Comparison of ENCODE assay signal across 22 cellular contexts in the genomic region with DNA sequence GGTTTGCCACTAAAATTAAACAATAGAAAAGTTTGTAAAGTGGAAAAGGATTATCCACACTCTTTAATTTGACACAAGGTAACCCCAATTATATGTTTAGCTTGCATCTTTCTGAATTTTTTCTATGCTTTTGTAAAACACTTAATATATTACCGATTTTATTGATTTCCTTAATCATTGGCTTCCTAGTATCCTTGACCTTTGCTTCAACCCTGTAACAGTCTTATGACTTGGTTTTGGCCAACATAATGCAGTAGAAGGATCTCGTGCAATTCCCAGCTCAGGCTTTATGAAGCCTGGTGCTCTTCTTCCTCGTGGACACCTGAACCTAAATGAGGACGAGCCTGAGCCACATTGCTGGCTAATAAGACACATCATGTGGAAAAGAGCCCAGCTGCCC. TPM values are rescaled to one million over a fixed set of nuclear protein-coding genes. Genes with fewer than 3 reads are reported as not detected.
DNase-seq lines count a peak whose midpoint lies in the region; ATAC-seq, FAIRE-seq and TF ChIP-seq lines count a peak whose summit lies in the region.
"Had no signal": no experiment of that assay in that cellular context is flagged by ENCODE, and none has a peak within 500 bp of the region (broad histone marks: within the 10 kb centered on the region; RNA-seq: fewer than 3 reads in every experiment).

No MANE protein-coding gene starts in this region.

- peak overlapping the region; percentile 14 for H3K4me3 Mint-ChIP-seq in progenitor cell of endocrine pancreas (ENCODE audit: low read depth)
- H3K4me3 Mint-ChIP-seq in natural killer cell, result no peak overlapping the region
- H3K4me3 Mint-ChIP-seq: B cell; CD4-positive, alpha-beta T cell; CD8-positive, alpha-beta T cell had no signal

- H3K4me3 ChIP-seq in HepG2 (replicated peaks in 1 of 3; ENCODE audit: insufficient read depth in 1 of 3, low read depth in 2 of 3, low read length in 3 of 3) (no peak overlapping the region), right lobe of liver (no peak overlapping the region)
- H3K4me3 ChIP-seq: A549; BLaER1 treated with 17β-estradiol and CSF1 and Interleukin-3, amounts not matched to agents 10 nM and 100 nM had no signal

- H3K9me3 ChIP-seq in HepG2 (ENCODE audit: low read length) (no peaks in the 10 kb centered on the region), right lobe of liver (no peaks in the 10 kb centered on the region)
- H3K9me3 ChIP-seq: A549, Caco-2 had no signal

- H4K20me1 ChIP-seq in HepG2 (ENCODE audit: insufficient read depth, low read length), result no peaks in the 10 kb centered on the region
- H4K20me1 ChIP-seq: BLaER1 treated with 17β-estradiol and CSF1 and Interleukin-3, amounts not matched to agents 10 nM and 100 nM had no signal

- no peak for FAIRE-seq in HepG2 (lab: Jason Lieb, UNC)
- FAIRE-seq: A549, D721Med, G401.6, GM12891, GM19239 had no signal

- H3K36me3 Mint-ChIP-seq in progenitor cell of endocrine pancreas (ENCODE audit: insufficient read depth), result peaks cover 1% of the 10 kb centered on the region
- H3K36me3 Mint-ChIP-seq in natural killer cell, result no peaks in the 10 kb centered on the region
- H3K36me3 Mint-ChIP-seq: CD8-positive, alpha-beta T cell had no signal

- no peak overlapping the region for H3K4me2 ChIP-seq in HepG2 (ENCODE audit: low read depth, low read length)
- H3K4me2 ChIP-seq: A549; BLaER1 treated with 17β-estradiol and CSF1 and Interleukin-3, amounts not matched to agents 10 nM and 100 nM had no signal

- H3K27ac Mint-ChIP-seq in progenitor cell of endocrine pancreas (peak overlapping the region; percentile 62), natural killer cell (no peak overlapping the region)
- H3K27ac Mint-ChIP-seq: B cell; CD4-positive, alpha-beta T cell; CD8-positive, alpha-beta T cell had no signal

- H2AFZ ChIP-seq in HepG2 (ENCODE audit: low read length), result no peak overlapping the region

- H3K79me2 ChIP-seq in HepG2 (ENCODE audit: insufficient read depth, low read length), result no peaks in the 10 kb centered on the region

- POLR2A ChIA-PET in HepG2 (lab: Yijun Ruan, JAX), result interaction anchor here (1.2 kb wide), 1 partner anchor 23 kb away, joined by 6 read pairs; a partner anchor contains a TSS

- no peak overlapping the region for H3K9ac ChIP-seq in HepG2 (ENCODE audit: insufficient read depth, low read depth, low read length)
- H3K9ac ChIP-seq: BLaER1 treated with 17β-estradiol and CSF1 and Interleukin-3, amounts not matched to agents 10 nM and 100 nM had no signal

- H3K4me1 Mint-ChIP-seq in progenitor cell of endocrine pancreas (ENCODE audit: low read depth), result peaks cover 12% of the 10 kb centered on the region
- peaks cover 0 to 12% of the 10 kb centered on the region in 2 donors for H3K4me1 Mint-ChIP-seq in natural killer cell
- H3K4me1 Mint-ChIP-seq: B cell had no signal

- peaks cover 32% of the 10 kb centered on the region for H3K4me1 ChIP-seq in HepG2 (ENCODE audit: insufficient read depth, low read length)
- H3K4me1 ChIP-seq in right lobe of liver, result no peaks in the 10 kb centered on the region
- H3K4me1 ChIP-seq: A549; BLaER1 treated with 17β-estradiol and CSF1 and Interleukin-3, amounts not matched to agents 10 nM and 100 nM; Caco-2 had no signal

- in situ Hi-C loops in HepG2 (cut with HindIII; ENCODE audit: extremely low pct_ligation_motif_present, low pct_unique_long_range_greater_than_20kb), result no loop called here

- ATAC-seq in HepG2, result no peak
- ATAC-seq in right lobe of liver, result no peak
- no peak for ATAC-seq in natural killer cell
- ATAC-seq: A549; CD8-positive, alpha-beta T cell had no signal

- H3K9me3 Mint-ChIP-seq in progenitor cell of endocrine pancreas (ENCODE audit: low read depth) (peaks cover 25% of the 10 kb centered on the region), natural killer cell (no peaks in the 10 kb centered on the region)

- H3K27me3 Mint-ChIP-seq in progenitor cell of endocrine pancreas (no peaks in the 10 kb centered on the region), natural killer cell (ENCODE audit: low read depth in 2 of 2) (peaks cover 0 to 3% of the 10 kb centered on the region in 2 donors)
- H3K27me3 Mint-ChIP-seq: CD4-positive, alpha-beta T cell had no signal

- no peak for TF ChIP-seq CTCF in HepG2 (CRISPR knock-in tag; IDR thresholded peaks at IDR 0.05)
- no peak for TF ChIP-seq CTCF in right lobe of liver (IDR thresholded peaks at IDR 0.05)
- TF ChIP-seq CTCF in progenitor cell of endocrine pancreas (IDR thresholded peaks at IDR 0.05; ENCODE audit: unreplicated experiment), result no peak
- no peak for TF ChIP-seq CTCF in natural killer cell (IDR thresholded peaks at IDR 0.05)

- H3K27me3 ChIP-seq in HepG2 (ENCODE audit: control insufficient read depth in 1 of 2, insufficient read depth in 2 of 2, low read length in 2 of 2) (peaks cover 0 to 6% of the 10 kb centered on the region in 2 experiments; a peak in 1 of 5 replicates), right lobe of liver (no peaks in the 10 kb centered on the region)
- H3K27me3 ChIP-seq: BLaER1 treated with 17β-estradiol and CSF1 and Interleukin-3, amounts not matched to agents 10 nM and 100 nM had no signal

- no TSS peak for BruUV-seq in HepG2 (replicated peaks; lab: Mats Ljungman, UMichigan)

- no peak for TF ChIP-seq RAD21 in HepG2 (CRISPR knock-in tag; IDR thresholded peaks at IDR 0.05)

- TF ChIP-seq POLR2A in HepG2 (IDR thresholded peaks at IDR 0.05; ENCODE audit: insufficient read depth in 1 of 2, low read depth in 2 of 2, low read length in 2 of 2) (no peak), right lobe of liver (IDR thresholded peaks at IDR 0.05) (no peak)

- TF ChIP-seq EP300 in HepG2 (IDR thresholded peaks at IDR 0.05; ENCODE audit: low read depth in 2 of 2, low read length in 2 of 2) (no peak), HepG2 (CRISPR knock-in tag; IDR thresholded peaks at IDR 0.05; ENCODE audit: borderline replicate concordance) (no peak)

- H3K36me3 ChIP-seq in HepG2 (replicated peaks in 1 of 2; ENCODE audit: control insufficient read depth in 1 of 2, insufficient read depth in 2 of 2, low read length in 2 of 2) (no peaks in the 10 kb centered on the region), right lobe of liver (no peaks in the 10 kb centered on the region)

- H3K27ac ChIP-seq in HepG2 (ENCODE audit: extremely low read length, insufficient read depth, low read length) (no peak overlapping the region), right lobe of liver (no peak overlapping the region)
- H3K27ac ChIP-seq: 22Rv1; A549; BLaER1 treated with 17β-estradiol and CSF1 and Interleukin-3, amounts not matched to agents 10 nM and 100 nM; C4-2B had no signal

- CTCF ChIA-PET in HepG2 (lab: Yijun Ruan, JAX; ENCODE audit: low intra/inter-chr PET ratio, low total read pairs), result no interaction called here

- intact Hi-C loops in HepG2 (cut with micrococcal nuclease; ENCODE audit: unreplicated experiment) (no loop called here), right lobe of liver (cut with DNase I) (no loop called here), natural killer cell (cut with micrococcal nuclease) (no loop called here)

- whole genome bisulfite sequencing in HepG2 (ENCODE audit: low lambda C conversion rate), result 2% methylated on average over 4 of the region's 4 CpGs
- 56% methylated on average over 4 of the region's 4 CpGs for WGBS in right lobe of liver (ENCODE audit: insufficient coverage, low coverage, low lambda C conversion rate, missing lambda C conversion rate)

- DNase-seq in HepG2 (ENCODE audit: low spot score), result no peak
- DNase-seq in right lobe of liver, result no peak
- DNase-seq in progenitor cell of endocrine pancreas (ENCODE audit: low spot score, unreplicated experiment), result no peak
- DNase-seq in natural killer cell, result no peak
- DNase-seq: AML-193; Caco-2; Calu3; CD4-positive, alpha-beta T cell; CD8-positive, alpha-beta T cell; DMS79 treated with DMSO at 0.1 percent for 48 hours; GF-D8 had no signal

RNA-seq across cellular contexts. Expression of a gene that starts 23.6 kb away (rescaled TPM):
- total RNA-seq in HepG2 (2016; rRNA removed; fragmentation: Illumina TruSeq; extraction: Trizol) (69.8 and 98.1 TPM in 2 replicates), right lobe of liver (100 to 1,000 TPM in 3 of 6 experiments, 10 to 100 TPM in 3; 16.2 to 126 (median 74.8) TPM), progenitor cell of endocrine pancreas (0.98 TPM in 1 of 2 replicates, not detected in the other), natural killer cell (100 to 1,000 TPM; 132 to 156 (median 149) TPM)
- total RNA-seq in HepG2 (2016; cell fraction: cytosol; rRNA removed; fragmentation: Illumina TruSeq; extraction: Trizol; ENCODE audit: low read depth), result 36.5 and 43.9 TPM in 2 replicates
- 66.3 and 96.5 TPM in 2 replicates for total RNA-seq in HepG2 (2016; cell fraction: insoluble cytoplasmic fraction; rRNA removed; fragmentation: Illumina TruSeq; extraction: Trizol)
- total RNA-seq in HepG2 (2016; cell fraction: membrane; rRNA removed; fragmentation: Illumina TruSeq; extraction: Trizol), result 53.9 and 61.1 TPM in 2 replicates
- total RNA-seq in HepG2 (2016; cell fraction: nucleus; rRNA removed; fragmentation: Illumina TruSeq; extraction: Trizol), result 34.8 and 41.5 TPM in 2 replicates
- polyA plus RNA-seq in HepG2 (2011; rRNA removed), result 51.6 and 56.4 TPM in 2 replicates
- polyA plus RNA-seq in HepG2 (2011; cell fraction: cytosol; rRNA removed), result 46.8 and 70.2 TPM in 2 replicates
- polyA plus RNA-seq in HepG2 (2011; cell fraction: nucleus; rRNA removed), result 26.2 and 34.3 TPM in 2 replicates
- polyA plus RNA-seq in HepG2 (2012), result 33.4 and 36.9 TPM in 2 replicates
- polyA plus RNA-seq in HepG2 (2016; cell fraction: cytosol; fragmentation: Illumina TruSeq; extraction: Trizol; ENCODE audit: low read depth), result 24.9 and 28.4 TPM in 2 replicates
- polyA plus RNA-seq in HepG2 (2016; cell fraction: insoluble cytoplasmic fraction; fragmentation: Illumina TruSeq; extraction: Trizol; ENCODE audit: low read depth), result 78.4 and 81.9 TPM in 2 replicates
- polyA plus RNA-seq in HepG2 (2016; cell fraction: membrane; fragmentation: Illumina TruSeq; extraction: Trizol; ENCODE audit: low read depth), result 37.8 and 40.0 TPM in 2 replicates
- 47.8 and 47.9 TPM in 2 replicates for polyA plus RNA-seq in HepG2 (2016; cell fraction: nucleus; fragmentation: Illumina TruSeq; extraction: Trizol; ENCODE audit: insufficient read depth, low read depth)
- 30.9 and 60.6 TPM in 2 replicates for polyA minus RNA-seq in HepG2 (2011; rRNA and poly(A)+ RNA removed; ENCODE audit: low replicate concordance)
- polyA minus RNA-seq in HepG2 (2011; cell fraction: cytosol; rRNA and poly(A)+ RNA removed), result 16.6 and 25.4 TPM in 2 replicates
- 34.2 and 48.7 TPM in 2 replicates for polyA minus RNA-seq in HepG2 (2011; cell fraction: nucleus; rRNA and poly(A)+ RNA removed)

RNA-seq across cellular contexts. Expression of a gene that starts 31.0 kb away (rescaled TPM):
- not detected in 2 replicates for total RNA-seq in HepG2 (2016; rRNA removed; fragmentation: Illumina TruSeq; extraction: Trizol)
- not detected in 2 replicates for total RNA-seq in HepG2 (2016; cell fraction: cytosol; rRNA removed; fragmentation: Illumina TruSeq; extraction: Trizol; ENCODE audit: low read depth)
- total RNA-seq in HepG2 (2016; cell fraction: insoluble cytoplasmic fraction; rRNA removed; fragmentation: Illumina TruSeq; extraction: Trizol), result not detected in 2 replicates
- total RNA-seq in HepG2 (2016; cell fraction: membrane; rRNA removed; fragmentation: Illumina TruSeq; extraction: Trizol), result not detected in 2 replicates
- not detected in 2 replicates for total RNA-seq in HepG2 (2016; cell fraction: nucleus; rRNA removed; fragmentation: Illumina TruSeq; extraction: Trizol)
- not detected in 2 replicates for polyA plus RNA-seq in HepG2 (2011; rRNA removed)
- not detected in 2 replicates for polyA plus RNA-seq in HepG2 (2011; cell fraction: cytosol; rRNA removed)
- polyA plus RNA-seq in HepG2 (2011; cell fraction: nucleus; rRNA removed), result not detected in 2 replicates
- not detected in 2 replicates for polyA plus RNA-seq in HepG2 (2012)
- not detected in 2 replicates for polyA plus RNA-seq in HepG2 (2016; cell fraction: cytosol; fragmentation: Illumina TruSeq; extraction: Trizol; ENCODE audit: low read depth)
- not detected in 2 replicates for polyA plus RNA-seq in HepG2 (2016; cell fraction: insoluble cytoplasmic fraction; fragmentation: Illumina TruSeq; extraction: Trizol; ENCODE audit: low read depth)
- not detected in 2 replicates for polyA plus RNA-seq in HepG2 (2016; cell fraction: membrane; fragmentation: Illumina TruSeq; extraction: Trizol; ENCODE audit: low read depth)
- not detected in 2 replicates for polyA plus RNA-seq in HepG2 (2016; cell fraction: nucleus; fragmentation: Illumina TruSeq; extraction: Trizol; ENCODE audit: insufficient read depth, low read depth)
- not detected in 2 replicates for polyA minus RNA-seq in HepG2 (2011; rRNA and poly(A)+ RNA removed; ENCODE audit: low replicate concordance)
- not detected in 2 replicates for polyA minus RNA-seq in HepG2 (2011; cell fraction: cytosol; rRNA and poly(A)+ RNA removed)
- polyA minus RNA-seq in HepG2 (2011; cell fraction: nucleus; rRNA and poly(A)+ RNA removed), result not detected in 2 replicates
- under 1 TPM in 3 of 6 experiments, not detected in 3; 0.27 to 0.50 (median 0.35) TPM for total RNA-seq in right lobe of liver
- not detected in 2 replicates for total RNA-seq in progenitor cell of endocrine pancreas
- 1 to 10 TPM; 1.1 to 1.6 (median 1.3) TPM for total RNA-seq in natural killer cell
- total RNA-seq: A172; B cell; Calu3; CD4-positive, alpha-beta T cell; CD8-positive, alpha-beta T cell had no signal
- polyA plus RNA-seq: A549, BJ had no signal

RNA-seq across cellular contexts. Expression of a gene that starts 43.0 kb away (rescaled TPM):
- total RNA-seq in HepG2 (2016; rRNA removed; fragmentation: Illumina TruSeq; extraction: Trizol) (5.2 and 6.6 TPM in 2 replicates), right lobe of liver (10 to 100 TPM in 2 of 6 experiments, 1 to 10 TPM in 4; 3.7 to 19.2 (median 6.5) TPM), progenitor cell of endocrine pancreas (not detected in 2 replicates), natural killer cell (100 to 1,000 TPM in 1 of 3 donors, 10 to 100 TPM in 2; 89.3 to 117 (median 93.8) TPM)
- total RNA-seq in HepG2 (2016; cell fraction: cytosol; rRNA removed; fragmentation: Illumina TruSeq; extraction: Trizol; ENCODE audit: low read depth), result 0.91 and 1.4 TPM in 2 replicates
- total RNA-seq in HepG2 (2016; cell fraction: insoluble cytoplasmic fraction; rRNA removed; fragmentation: Illumina TruSeq; extraction: Trizol), result 4.9 and 5.6 TPM in 2 replicates
- 2.1 and 2.2 TPM in 2 replicates for total RNA-seq in HepG2 (2016; cell fraction: membrane; rRNA removed; fragmentation: Illumina TruSeq; extraction: Trizol)
- total RNA-seq in HepG2 (2016; cell fraction: nucleus; rRNA removed; fragmentation: Illumina TruSeq; extraction: Trizol), result 4.4 and 4.9 TPM in 2 replicates
- 0.34 and 0.85 TPM in 2 replicates for polyA plus RNA-seq in HepG2 (2011; rRNA removed)
- 0.20 and 0.54 TPM in 2 replicates for polyA plus RNA-seq in HepG2 (2011; cell fraction: cytosol; rRNA removed)
- polyA plus RNA-seq in HepG2 (2011; cell fraction: nucleus; rRNA removed), result 0.63 and 1.1 TPM in 2 replicates
- 0.98 and 1.3 TPM in 2 replicates for polyA plus RNA-seq in HepG2 (2012)
- polyA plus RNA-seq in HepG2 (2016; cell fraction: cytosol; fragmentation: Illumina TruSeq; extraction: Trizol; ENCODE audit: low read depth), result 1.5 and 1.8 TPM in 2 replicates
- 5.5 and 7.9 TPM in 2 replicates for polyA plus RNA-seq in HepG2 (2016; cell fraction: insoluble cytoplasmic fraction; fragmentation: Illumina TruSeq; extraction: Trizol; ENCODE audit: low read depth)
- 1.1 and 2.0 TPM in 2 replicates for polyA plus RNA-seq in HepG2 (2016; cell fraction: membrane; fragmentation: Illumina TruSeq; extraction: Trizol; ENCODE audit: low read depth)
- polyA plus RNA-seq in HepG2 (2016; cell fraction: nucleus; fragmentation: Illumina TruSeq; extraction: Trizol; ENCODE audit: insufficient read depth, low read depth), result 2.8 and 3.3 TPM in 2 replicates
- polyA minus RNA-seq in HepG2 (2011; rRNA and poly(A)+ RNA removed; ENCODE audit: low replicate concordance), result 10.0 TPM in 1 of 2 replicates, not detected in the other
- 0.99 TPM in 1 of 2 replicates, not detected in the other for polyA minus RNA-seq in HepG2 (2011; cell fraction: cytosol; rRNA and poly(A)+ RNA removed)
- polyA minus RNA-seq in HepG2 (2011; cell fraction: nucleus; rRNA and poly(A)+ RNA removed), result 0.90 and 2.1 TPM in 2 replicates

RNA-seq across cellular contexts. Expression of a gene that starts 53.1 kb away (rescaled TPM):
- total RNA-seq in HepG2 (2016; rRNA removed; fragmentation: Illumina TruSeq; extraction: Trizol) (0.53 TPM in 1 of 2 replicates, not detected in the other), right lobe of liver (10 to 100 TPM in 2 of 6 experiments, 1 to 10 TPM in 4; 1.8 to 12.8 (median 7.1) TPM), progenitor cell of endocrine pancreas (not detected in 2 replicates), natural killer cell (100 to 1,000 TPM in 2 of 3 donors, 10 to 100 TPM in 1; 54.7 to 113 (median 110) TPM)
- not detected in 2 replicates for total RNA-seq in HepG2 (2016; cell fraction: cytosol; rRNA removed; fragmentation: Illumina TruSeq; extraction: Trizol; ENCODE audit: low read depth)
- 0.39 and 0.45 TPM in 2 replicates for total RNA-seq in HepG2 (2016; cell fraction: insoluble cytoplasmic fraction; rRNA removed; fragmentation: Illumina TruSeq; extraction: Trizol)
- 0.62 TPM in 1 of 2 replicates, not detected in the other for total RNA-seq in HepG2 (2016; cell fraction: membrane; rRNA removed; fragmentation: Illumina TruSeq; extraction: Trizol)
- total RNA-seq in HepG2 (2016; cell fraction: nucleus; rRNA removed; fragmentation: Illumina TruSeq; extraction: Trizol), result not detected in 2 replicates
- polyA plus RNA-seq in HepG2 (2011; rRNA removed), result 0.34 and 0.48 TPM in 2 replicates
- polyA plus RNA-seq in HepG2 (2011; cell fraction: cytosol; rRNA removed), result 0.15 and 0.45 TPM in 2 replicates
- polyA plus RNA-seq in HepG2 (2011; cell fraction: nucleus; rRNA removed), result 0.48 TPM in 1 of 2 replicates, not detected in the other
- 0.55 and 0.89 TPM in 2 replicates for polyA plus RNA-seq in HepG2 (2012)
- polyA plus RNA-seq in HepG2 (2016; cell fraction: cytosol; fragmentation: Illumina TruSeq; extraction: Trizol; ENCODE audit: low read depth), result not detected in 2 replicates
- 0.66 and 0.76 TPM in 2 replicates for polyA plus RNA-seq in HepG2 (2016; cell fraction: insoluble cytoplasmic fraction; fragmentation: Illumina TruSeq; extraction: Trizol; ENCODE audit: low read depth)
- polyA plus RNA-seq in HepG2 (2016; cell fraction: membrane; fragmentation: Illumina TruSeq; extraction: Trizol; ENCODE audit: low read depth), result 0.37 TPM in 1 of 2 replicates, not detected in the other
- not detected in 2 replicates for polyA plus RNA-seq in HepG2 (2016; cell fraction: nucleus; fragmentation: Illumina TruSeq; extraction: Trizol; ENCODE audit: insufficient read depth, low read depth)
- polyA minus RNA-seq in HepG2 (2011; rRNA and poly(A)+ RNA removed; ENCODE audit: low replicate concordance), result 13.3 TPM in 1 of 2 replicates, not detected in the other
- polyA minus RNA-seq in HepG2 (2011; cell fraction: cytosol; rRNA and poly(A)+ RNA removed), result not detected in 2 replicates
- polyA minus RNA-seq in HepG2 (2011; cell fraction: nucleus; rRNA and poly(A)+ RNA removed), result not detected in 2 replicates
- polyA plus RNA-seq: A549 had no signal

Comparison
In these comparisons a context has a peak if more than half of its experiments do, and no peak if none do; other contexts are left out.
1. RNA of a gene that starts 43.0 kb away (total RNA-seq): 89.3 to 117 TPM in natural killer cell; 3.7 to 19.2 TPM in right lobe of liver, 0.91 to 6.6 TPM in HepG2 and not detected in progenitor cell of endocrine pancreas; every median in the first group is over 4 times any median in the second.